ENCODE assay signal across 11 cellular contexts in the genomic region with DNA sequence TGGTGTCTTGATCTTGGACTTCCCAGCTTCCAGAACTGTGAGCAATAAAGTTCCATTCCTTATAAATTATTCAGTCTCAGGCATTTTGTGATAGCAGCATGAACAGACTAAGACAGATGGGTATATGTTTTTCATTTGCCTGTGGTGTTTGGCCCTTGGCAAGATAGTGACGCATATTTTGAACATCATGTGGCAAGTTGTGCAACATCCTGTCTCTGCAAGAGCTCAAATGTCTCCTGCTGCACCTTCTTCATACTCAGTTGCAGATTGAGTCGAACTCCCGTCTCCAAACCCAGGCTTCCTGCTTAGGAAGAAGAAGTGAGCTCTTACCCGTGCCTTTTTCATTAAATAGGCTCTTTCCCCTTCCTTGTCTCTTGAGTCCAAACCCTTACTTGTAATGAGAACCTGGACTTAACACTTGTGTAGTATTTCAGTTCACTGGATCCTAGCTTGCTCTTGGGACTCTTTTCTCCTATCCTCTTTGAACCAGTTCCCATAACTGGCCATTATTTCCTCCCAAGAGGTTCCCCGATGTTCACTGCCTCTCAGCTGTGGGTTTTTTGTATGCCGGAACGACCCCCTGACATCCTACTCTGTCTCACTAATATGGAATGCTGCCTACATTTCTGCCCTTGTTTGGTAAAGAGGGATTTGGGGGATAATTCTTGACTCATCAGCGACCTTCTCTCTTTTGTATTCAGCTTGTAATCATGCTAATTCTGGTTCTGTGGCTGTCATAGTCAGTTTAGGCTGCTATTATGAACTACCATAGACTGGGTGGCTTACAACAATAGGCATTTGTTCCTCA.
DNase-seq lines count a peak whose midpoint lies in the region; ATAC-seq and TF ChIP-seq lines count a peak whose summit lies in the region.
"Had no signal": no experiment of that assay in that cellular context is flagged by ENCODE, and none has a peak within 500 bp of the region (broad histone marks: within the 10 kb centered on the region; RNA-seq: fewer than 3 reads in every experiment).

No MANE protein-coding gene starts in this region.

- peaks cover 13% of the 10 kb centered on the region for H3K27me3 Mint-ChIP-seq in nephron progenitor cell (ENCODE audit: low read depth, poor library complexity)
- H3K27me3 Mint-ChIP-seq: activated CD4-positive, alpha-beta memory T cell treated with anti-CD3 and anti-CD28 coated beads for 36 hours had no signal

- peaks cover 7% of the 10 kb centered on the region for H3K9me3 Mint-ChIP-seq in nephron progenitor cell
- H3K9me3 Mint-ChIP-seq: activated CD4-positive, alpha-beta memory T cell treated with anti-CD3 and anti-CD28 coated beads for 36 hours; GM23338 had no signal

- peaks cover 15% of the 10 kb centered on the region for H3K4me1 Mint-ChIP-seq in nephron progenitor cell
- H3K4me1 Mint-ChIP-seq: GM23338 had no signal

- H3K27me3 ChIP-seq in HL-60 (ENCODE audit: insufficient read depth, poor library complexity, severe bottlenecking): no peaks in the 10 kb centered on the region

- no peaks in the 10 kb centered on the region for H3K9me3 ChIP-seq in SK-N-MC (ENCODE audit: low read depth, low read length)

- DNase-seq in HL-60 (ENCODE audit: low read depth in 1 of 2, low spot score in 1 of 2): peak; percentile 87 to 89
- DNase-seq in SK-N-MC (ENCODE audit: low read depth, low spot score): peak; percentile 98
- peak; percentile 98 for DNase-seq in fibroblast of the conjunctiva (ENCODE audit: low read depth)
- DNase-seq in stromal cell of bone marrow (ENCODE audit: low read depth): peak; percentile 99
- no peak for DNase-seq in nephron progenitor cell
- DNase-seq: activated CD4-positive, alpha-beta memory T cell treated with anti-CD3 and anti-CD28 coated beads for 36 hours; central memory CD4-positive, alpha-beta T cell had no signal

- H3K4me3 ChIP-seq in HL-60 (replicated peaks; ENCODE audit: insufficient read depth, low read length) (no peak overlapping the region), SK-N-MC (peak overlapping the region; percentile 73)
- H3K4me3 ChIP-seq: GM23338 had no signal

- no peaks in the 10 kb centered on the region for H3K36me3 Mint-ChIP-seq in nephron progenitor cell (ENCODE audit: low read depth)
- H3K36me3 Mint-ChIP-seq: activated CD4-positive, alpha-beta memory T cell treated with anti-CD3 and anti-CD28 coated beads for 36 hours had no signal

- H3K36me3 ChIP-seq in SK-N-MC (ENCODE audit: insufficient read depth, low read length): no peaks in the 10 kb centered on the region

- ATAC-seq in HG03521 (IDR thresholded peaks at IDR 0.05; ENCODE audit: unreplicated experiment): no peak
- ATAC-seq in HG02763 (IDR thresholded peaks at IDR 0.05; ENCODE audit: unreplicated experiment): no peak
- no peak for ATAC-seq in HG03159 (IDR thresholded peaks at IDR 0.05; ENCODE audit: unreplicated experiment)
- ATAC-seq: GM23338 had no signal

- no peak overlapping the region for H3K27ac Mint-ChIP-seq in nephron progenitor cell
- H3K27ac Mint-ChIP-seq: activated CD4-positive, alpha-beta memory T cell treated with anti-CD3 and anti-CD28 coated beads for 36 hours; GM23338 had no signal

- peak overlapping the region; percentile 58 for H3K9ac ChIP-seq in SK-N-MC (ENCODE audit: insufficient read length)

- TF ChIP-seq CTCF in HL-60 (IDR thresholded peaks at IDR 0.05; ENCODE audit: insufficient read depth, low read length) (no peak), nephron progenitor cell (IDR thresholded peaks at IDR 0.05) (no peak)

- H3K27ac ChIP-seq in HL-60 (replicated peaks) (peak overlapping the region; percentile 60), SK-N-MC (peak overlapping the region; percentile 99)

- no peak overlapping the region for H3K4me3 Mint-ChIP-seq in nephron progenitor cell
- H3K4me3 Mint-ChIP-seq: activated CD4-positive, alpha-beta memory T cell treated with anti-CD3 and anti-CD28 coated beads for 36 hours; GM23338 had no signal
